In genomic region chr3:30612422-30613134, GRCh38 we compare ENCODE assay signal across 11 cellular contexts. TPM values are rescaled to one million over a fixed set of nuclear protein-coding genes. Genes with fewer than 3 reads are reported as not detected.
A peak's percentile ranks its signal among the peaks of the same experiment; 100 is the strongest.
DNase-seq lines count a peak whose midpoint lies in the region; ATAC-seq and TF ChIP-seq lines count a peak whose summit lies in the region.
"Had no signal": no experiment of that assay in that cellular context is flagged by ENCODE, and none has a peak within 500 bp of the region (broad histone marks: within the 10 kb centered on the region; RNA-seq: fewer than 3 reads in every experiment).

No MANE protein-coding gene starts in this region.

- H3K4me3 ChIP-seq in CD4-positive, CD25-positive, alpha-beta regulatory T cell (ENCODE audit: low read depth, low read length), result peak overlapping the region; percentile 96
- no peak overlapping the region for H3K4me3 ChIP-seq in NB4 (ENCODE audit: low read depth, low read length)
- H3K4me3 ChIP-seq in coronary artery, result peak overlapping the region; percentile 96
- H3K4me3 ChIP-seq in psoas muscle, result no peak overlapping the region

- H3K4me1 Mint-ChIP-seq in CD4-positive, CD25-positive, alpha-beta regulatory T cell, result peaks cover 74 to 83% (median 80%) of the 10 kb centered on the region in 4 donors

- peak overlapping the region; percentile 93 to 98 (median 98) for H3K27ac Mint-ChIP-seq in CD4-positive, CD25-positive, alpha-beta regulatory T cell

- no peaks in the 10 kb centered on the region for H3K36me3 ChIP-seq in CD4-positive, CD25-positive, alpha-beta regulatory T cell (ENCODE audit: control insufficient read depth, insufficient read depth, low read length)
- H3K36me3 ChIP-seq in psoas muscle (ENCODE audit: insufficient read depth in 1 of 2, low read depth in 1 of 2), result no peaks in the 10 kb centered on the region
- H3K36me3 ChIP-seq: WERI-Rb-1 had no signal

- peak overlapping the region; percentile 78 for H3K27ac ChIP-seq in CD4-positive, CD25-positive, alpha-beta regulatory T cell (ENCODE audit: insufficient read depth, low read length, poor library complexity, severe bottlenecking)
- peak overlapping the region in 1 of 2 donors; percentile 62 for H3K27ac ChIP-seq in coronary artery
- H3K27ac ChIP-seq in psoas muscle, result peak overlapping the region; percentile 25
- H3K27ac ChIP-seq: WERI-Rb-1 had no signal

- H3K27me3 ChIP-seq in CD4-positive, CD25-positive, alpha-beta regulatory T cell (ENCODE audit: control insufficient read depth, insufficient read depth, low read length), result no peaks in the 10 kb centered on the region
- H3K27me3 ChIP-seq in psoas muscle (ENCODE audit: insufficient read depth in 3 of 3, low read length in 2 of 3), result no peaks in the 10 kb centered on the region
- H3K27me3 ChIP-seq: heart left ventricle had no signal

- H3K27me3 Mint-ChIP-seq in CD4-positive, CD25-positive, alpha-beta regulatory T cell, result no peaks in the 10 kb centered on the region

- H3K36me3 Mint-ChIP-seq in CD4-positive, CD25-positive, alpha-beta regulatory T cell, result peaks cover 10% of the 10 kb centered on the region

- WGBS in psoas muscle, 3 donors, result 55 to 77% (median 64%) methylated on average over 3 of the region's 3 CpGs

- no peaks in the 10 kb centered on the region for H3K9me3 Mint-ChIP-seq in CD4-positive, CD25-positive, alpha-beta regulatory T cell

- no peak for TF ChIP-seq POLR2A in NB4 (IDR thresholded peaks at IDR 0.05; ENCODE audit: extremely low read depth, insufficient read length)

- ATAC-seq in CD4-positive, CD25-positive, alpha-beta regulatory T cell (ENCODE audit: low read depth in 2 of 2), result no peak
- no peak for ATAC-seq in psoas muscle
- ATAC-seq in GM21381 (IDR thresholded peaks at IDR 0.05; ENCODE audit: unreplicated experiment), result no peak
- ATAC-seq in GM21367 (IDR thresholded peaks at IDR 0.05; ENCODE audit: unreplicated experiment), result no peak
- ATAC-seq in GM18520 (IDR thresholded peaks at IDR 0.05; ENCODE audit: unreplicated experiment), result no peak

- no peaks in the 10 kb centered on the region for H3K9me3 ChIP-seq in CD4-positive, CD25-positive, alpha-beta regulatory T cell (ENCODE audit: control insufficient read depth in 2 of 2, low read length in 2 of 2)
- no peaks in the 10 kb centered on the region for H3K9me3 ChIP-seq in psoas muscle
- H3K9me3 ChIP-seq: heart left ventricle had no signal

- H3K4me3 Mint-ChIP-seq in CD4-positive, CD25-positive, alpha-beta regulatory T cell, result peak overlapping the region; percentile 87 to 97 (median 92)

- TF ChIP-seq CTCF in NB4 (IDR thresholded peaks at IDR 0.05; ENCODE audit: low read depth, low read length) (no peak), coronary artery (IDR thresholded peaks at IDR 0.05) (no peak), psoas muscle (IDR thresholded peaks at IDR 0.05) (no peak)

- H3K4me1 ChIP-seq in CD4-positive, CD25-positive, alpha-beta regulatory T cell (ENCODE audit: control insufficient read depth, insufficient read depth, low read length, poor library complexity, severe bottlenecking), result peaks cover 78% of the 10 kb centered on the region
- peaks cover 50% of the 10 kb centered on the region for H3K4me1 ChIP-seq in psoas muscle

- intact Hi-C loops in psoas muscle (cut with DNase I), result loop anchor here in 1 of 2 donors (5.0 kb wide), 1 partner anchor 115 kb away; no protein-coding TSS in a partner anchor

- DNase-seq in CD4-positive, CD25-positive, alpha-beta regulatory T cell, result peak in 1 of 3 donors; percentile 37
- DNase-seq in NB4 (ENCODE audit: low read depth) (peak; percentile 38), coronary artery (ENCODE audit: low spot score) (no peak), psoas muscle (no peak), NCI-H1105 treated with DMSO at 0.1 percent for 48 hours (lab: John Stamatoyannopoulos, UW) (no peak)
- DNase-seq: heart left ventricle, NCI-H524 treated with DMSO at 0.1 percent for 48 hours, WERI-Rb-1 had no signal

RNA-seq across cellular contexts. Expression of gene TGFBR2, which starts 6.2 kb away (rescaled TPM):
- total RNA-seq in CD4-positive, CD25-positive, alpha-beta regulatory T cell, result 57.4 TPM
- polyA plus RNA-seq in CD4-positive, CD25-positive, alpha-beta regulatory T cell, result 10 to 100 TPM; 35.8 to 92.6 (median 61.0) TPM
- total RNA-seq in psoas muscle, result 10 to 100 TPM; 36.0 to 51.8 (median 44.6) TPM
- polyA plus RNA-seq in psoas muscle, result 10 to 100 TPM; 19.7 to 58.8 (median 23.4) TPM

Comparison
In these comparisons a context has a peak if more than half of its experiments do, and no peak if none do; other contexts are left out.
1. H3K4me3 ChIP-seq: peak in CD4-positive, CD25-positive, alpha-beta regulatory T cell (single experiment) and coronary artery (single experiment); none in NB4 (single experiment) and psoas muscle (single experiment).